ENCODE assay signal across 1 cellular context in the genomic region with DNA sequence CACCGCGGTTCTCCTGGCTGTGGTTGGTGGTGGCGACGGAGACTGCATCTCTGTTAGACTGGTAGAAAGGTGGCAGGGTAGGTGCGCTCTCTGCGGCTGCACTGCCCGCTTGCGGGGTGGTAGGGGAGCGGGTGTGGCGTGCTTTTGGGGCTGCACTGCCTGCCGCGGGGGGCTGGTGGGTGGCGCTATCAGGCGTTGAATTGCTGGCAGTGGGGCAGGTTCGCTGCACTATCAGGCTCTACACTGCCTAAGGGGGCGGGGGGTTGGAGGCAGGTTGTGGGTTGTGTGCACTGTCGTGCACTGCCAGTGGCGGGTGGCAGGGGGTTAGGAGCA.
TF ChIP-seq lines count a peak whose summit lies in the region.

No MANE protein-coding gene starts in this region.

TF ChIP-seq in H1, 55 proteins besides CTCF, POLR2A, EP300 and RAD21:
- TF ChIP-seq MAX (IDR thresholded peaks at IDR 0.05) (no peak), RBBP5 (IDR thresholded peaks at IDR 0.05; ENCODE audit: borderline replicate concordance, low read depth, low read length) (0 out of 2 replicates have a peak, but pooled peaks have one; percentile 71)
